ENCODE assay signal across 9 cellular contexts in genomic region chr12:118063567-118064391, GRCh38. TPM values are rescaled to one million over a fixed set of nuclear protein-coding genes. Genes with fewer than 3 reads are reported as not detected.
A peak's percentile ranks its signal among the peaks of the same experiment; 100 is the strongest.
DNase-seq lines count a peak whose midpoint lies in the region; ATAC-seq and TF ChIP-seq lines count a peak whose summit lies in the region.
"Had no signal": no experiment of that assay in that cellular context is flagged by ENCODE, and none has a peak within 500 bp of the region (broad histone marks: within the 10 kb centered on the region; RNA-seq: fewer than 3 reads in every experiment).

No MANE protein-coding gene starts in this region.

- peak overlapping the region; percentile 31 for H3K9ac ChIP-seq in Loucy (ENCODE audit: low read depth, low read length, poor library complexity, severe bottlenecking)

- H3K4me3 ChIP-seq in Loucy (ENCODE audit: low read length, poor library complexity, severe bottlenecking) (no peak overlapping the region), testis (no peak overlapping the region)

- H3K4me1 Mint-ChIP-seq in Calu3 (ENCODE audit: low read depth, unreplicated experiment) = peaks cover 30% of the 10 kb centered on the region
- peaks cover 43% of the 10 kb centered on the region for H3K4me1 Mint-ChIP-seq in chondrocyte (ENCODE audit: low read depth)
- peaks cover 29% of the 10 kb centered on the region for H3K4me1 Mint-ChIP-seq in nephron

- H3K4me2 ChIP-seq in Loucy (ENCODE audit: low read depth, low read length, poor library complexity, severe bottlenecking) = peak overlapping the region; percentile 44

- H3K9me2 ChIP-seq in Loucy (replicated peaks; ENCODE audit: low read depth, low read length) = no peaks in the 10 kb centered on the region

- BruUV-seq in Calu3 (replicated peaks; lab: Mats Ljungman, UMichigan) = no TSS peak

- H3K27me3 ChIP-seq in Loucy (ENCODE audit: insufficient read depth, low read length, poor library complexity, severe bottlenecking) (no peaks in the 10 kb centered on the region), testis (no peaks in the 10 kb centered on the region)

- H3K27ac Mint-ChIP-seq in Calu3 (ENCODE audit: unreplicated experiment) = peak overlapping the region; percentile 92
- peak overlapping the region; percentile 92 for H3K27ac Mint-ChIP-seq in chondrocyte (ENCODE audit: unreplicated experiment)
- peak overlapping the region; percentile 17 to 91 (median 88) for H3K27ac Mint-ChIP-seq in nephron

- H3K27ac ChIP-seq in testis = peak overlapping the region in 1 of 2 donors; percentile 15

- H4K20me1 ChIP-seq in Loucy (ENCODE audit: insufficient read depth, low read length, poor library complexity, severe bottlenecking) = peaks cover 11% of the 10 kb centered on the region

- H3K27me3 Mint-ChIP-seq in Calu3 (ENCODE audit: unreplicated experiment) = no peaks in the 10 kb centered on the region
- H3K27me3 Mint-ChIP-seq in chondrocyte (ENCODE audit: low read depth) = no peaks in the 10 kb centered on the region
- peaks cover 4% of the 10 kb centered on the region for H3K27me3 Mint-ChIP-seq in nephron (ENCODE audit: low read depth)

- CTCF ChIA-PET in Calu3 (lab: Charles Lee) = interaction anchor here (0.6 to 1.6 kb wide), 6 partner anchors 45 to 939 kb away, joined by 3 to 4 read pairs (median 4); no protein-coding TSS in a partner anchor

- no peak for TF ChIP-seq POLR2A in testis (IDR thresholded peaks at IDR 0.05)

- no peak for TF ChIP-seq CTCF in Calu3 (IDR thresholded peaks at IDR 0.05; ENCODE audit: unreplicated experiment)
- no peak for TF ChIP-seq CTCF in Loucy (conservative IDR thresholded peaks at IDR 0.05; ENCODE audit: low read length)
- no peak for TF ChIP-seq CTCF in chondrocyte (IDR thresholded peaks at IDR 0.05)
- no peak for TF ChIP-seq CTCF in nephron (IDR thresholded peaks at IDR 0.05; ENCODE audit: unreplicated experiment in 3 of 3)
- no peak for TF ChIP-seq CTCF in testis (IDR thresholded peaks at IDR 0.05)

- H2AFZ ChIP-seq in Loucy (ENCODE audit: low read length) = no peak overlapping the region

- 37 to 63% methylated on average over 4 of the region's 4 CpGs for WGBS in testis, 2 donors

- H3K9me3 Mint-ChIP-seq in Calu3 (ENCODE audit: low read depth, unreplicated experiment) = no peaks in the 10 kb centered on the region
- no peaks in the 10 kb centered on the region for H3K9me3 Mint-ChIP-seq in chondrocyte (ENCODE audit: low read depth)
- no peaks in the 10 kb centered on the region for H3K9me3 Mint-ChIP-seq in nephron

- 0 out of 2 replicates have a peak, but pooled peaks cover 7% of the 10 kb centered on the region for H3F3A ChIP-seq in Loucy (ENCODE audit: low read depth)

- H3K4me1 ChIP-seq in Loucy (ENCODE audit: insufficient read depth, low read length, poor library complexity, severe bottlenecking) (peaks cover 32% of the 10 kb centered on the region), testis (peaks cover 22% of the 10 kb centered on the region)

- no peaks in the 10 kb centered on the region for H3K36me3 ChIP-seq in Loucy (ENCODE audit: insufficient read depth, low read length)
- no peaks in the 10 kb centered on the region for H3K36me3 ChIP-seq in testis (ENCODE audit: low read depth, missing control alignments)

- H3K36me3 Mint-ChIP-seq in Calu3 (ENCODE audit: insufficient read depth, unreplicated experiment) = peaks cover 57% of the 10 kb centered on the region
- H3K36me3 Mint-ChIP-seq in chondrocyte (ENCODE audit: low read depth) = no peaks in the 10 kb centered on the region
- H3K36me3 Mint-ChIP-seq in nephron (ENCODE audit: low read depth) = peaks cover 7% of the 10 kb centered on the region

- DNase-seq in Calu3 = no peak
- no peak for DNase-seq in chondrocyte (ENCODE audit: low spot score)
- DNase-seq in cortex of kidney (lab: John Stamatoyannopoulos, UW) = no peak
- DNase-seq in testis = no peak
- DNase-seq: T-helper 9 cell had no signal

- intact Hi-C loops in Calu3 (cut with micrococcal nuclease; ENCODE audit: unreplicated experiment) (no loop called here), testis (cut with DNase I; ENCODE audit: low total_unique reads) (no loop called here)

- H3K9me3 ChIP-seq in Loucy (ENCODE audit: insufficient read depth, low read depth, low read length) (no peaks in the 10 kb centered on the region), testis (no peaks in the 10 kb centered on the region)

- peaks cover 34% of the 10 kb centered on the region for H3K79me2 ChIP-seq in Loucy (ENCODE audit: insufficient read depth, low read length)

- ATAC-seq in HG03095 (IDR thresholded peaks at IDR 0.05; ENCODE audit: unreplicated experiment) (no peak), GM18519 (IDR thresholded peaks at IDR 0.05; ENCODE audit: low FRiP score, unreplicated experiment) (no peak)

- H3K4me3 Mint-ChIP-seq in Calu3 (ENCODE audit: low read depth, unreplicated experiment) (no peak overlapping the region), chondrocyte (ENCODE audit: unreplicated experiment) (peak overlapping the region; percentile 78), nephron (peak overlapping the region; percentile 82 to 91 (median 83))

RNA-seq across cellular contexts. Expression of gene WSB2, which starts 2.8 kb away (rescaled TPM):
- total RNA-seq in Calu3 (2022) = 93.5 and 112 TPM in 2 replicates
- total RNA-seq in chondrocyte = 86.7 to 129 TPM (median 124 TPM) in 3 replicates
- 10 to 100 TPM; 59.4 to 81.6 TPM for total RNA-seq in testis
- polyA plus RNA-seq in testis (ENCODE audit: insufficient read depth, low read depth, low replicate concordance) = 54.5 TPM

RNA-seq across cellular contexts. Expression of gene VSIG10, which starts 40.0 kb away (rescaled TPM):
- 52.0 and 53.6 TPM in 2 replicates for total RNA-seq in Calu3 (2022)
- total RNA-seq in chondrocyte = 9.3 to 13.6 TPM (median 9.5 TPM) in 3 replicates
- 10 to 100 TPM; 43.2 to 51.0 TPM for total RNA-seq in testis
- polyA plus RNA-seq in testis (ENCODE audit: insufficient read depth, low read depth, low replicate concordance) = 14.8 TPM

RNA-seq across cellular contexts. Expression of gene RFC5, which starts 47.3 kb away (rescaled TPM):
- 52.0 and 54.6 TPM in 2 replicates for total RNA-seq in Calu3 (2022)
- 5.5 to 12.5 TPM (median 6.3 TPM) in 3 replicates for total RNA-seq in chondrocyte
- total RNA-seq in testis = 10 to 100 TPM; 20.9 to 23.0 TPM
- 20.0 TPM for polyA plus RNA-seq in testis (ENCODE audit: insufficient read depth, low read depth, low replicate concordance)
